In the genomic region with DNA sequence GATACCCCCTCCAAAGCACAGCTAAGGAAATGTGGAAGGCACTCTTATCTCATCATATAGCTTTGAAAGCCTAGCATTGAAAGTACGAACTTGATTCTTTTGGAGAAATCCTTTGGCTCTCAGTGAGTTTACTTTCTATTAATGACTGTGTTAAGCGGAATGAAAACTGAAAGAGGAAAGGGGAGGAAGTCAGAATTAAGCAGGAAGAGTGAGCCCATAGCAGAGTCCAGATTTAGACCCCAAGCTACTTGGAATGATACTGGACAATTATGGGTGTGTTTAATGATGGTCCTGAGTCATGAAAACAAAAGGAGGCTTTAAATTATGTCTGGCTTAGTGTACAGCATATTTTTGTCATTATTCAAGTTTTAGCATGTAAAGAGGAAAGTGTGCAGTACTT, we compare ENCODE assay signal across 11 cellular contexts. TPM values are rescaled to one million over a fixed set of nuclear protein-coding genes. Genes with fewer than 3 reads are reported as not detected.
DNase-seq lines count a peak whose midpoint lies in the region; ATAC-seq, FAIRE-seq and TF ChIP-seq lines count a peak whose summit lies in the region.
"Had no signal": no experiment of that assay in that cellular context is flagged by ENCODE, and none has a peak within 500 bp of the region (broad histone marks: within the 10 kb centered on the region; RNA-seq: fewer than 3 reads in every experiment).

No MANE protein-coding gene starts in this region.

- no peaks in the 10 kb centered on the region for H3K27me3 ChIP-seq in CD8-positive, alpha-beta memory T cell (ENCODE audit: insufficient read depth, low read length, poor library complexity, severe bottlenecking)
- H3K27me3 ChIP-seq in KMS-11 (ENCODE audit: insufficient read depth, low read depth), result no peaks in the 10 kb centered on the region
- H3K27me3 ChIP-seq in bronchial epithelial cell (ENCODE audit: control insufficient read depth, insufficient read depth, low read length), result no peaks in the 10 kb centered on the region

- FAIRE-seq in bronchial epithelial cell (lab: Jason Lieb, UNC), result no peak

- no peak for TF ChIP-seq CTCF in KMS-11 (conservative IDR thresholded peaks at IDR 0.05; ENCODE audit: low read depth, low read length)
- TF ChIP-seq CTCF in bronchial epithelial cell (IDR thresholded peaks at IDR 0.05; ENCODE audit: insufficient read depth, low read length, severe bottlenecking), result no peak

- no peak overlapping the region for H2AFZ ChIP-seq in KMS-11 (ENCODE audit: low read depth)

- H3K79me2 ChIP-seq in KMS-11 (ENCODE audit: insufficient read depth, low read depth), result peaks cover 86% of the 10 kb centered on the region

- H3K4me3 ChIP-seq in CD8-positive, alpha-beta memory T cell (ENCODE audit: low read length), result no peak overlapping the region
- no peak overlapping the region for H3K4me3 ChIP-seq in KMS-11 (IDR thresholded peaks at IDR 0.05; ENCODE audit: insufficient read depth, low read depth, low read length)
- no peak overlapping the region for H3K4me3 ChIP-seq in bronchial epithelial cell (ENCODE audit: low read depth, low read length)
- H3K4me3 ChIP-seq: HAP-1 had no signal

- no peaks in the 10 kb centered on the region for H3K9me3 ChIP-seq in CD8-positive, alpha-beta memory T cell (ENCODE audit: low read length)
- H3K9me3 ChIP-seq: HAP-1 had no signal

- DNase-seq in CD8-positive, alpha-beta memory T cell, result no peak
- DNase-seq in bronchial epithelial cell (ENCODE audit: low read depth) (peak; percentile 81), NCI-H1436 treated with DMSO at 0.1 percent for 48 hours (lab: John Stamatoyannopoulos, UW) (no peak), NCI-H2227 treated with DMSO at 0.1 percent for 48 hours (lab: John Stamatoyannopoulos, UW) (no peak), anterior cingulate cortex (lab: John Stamatoyannopoulos, UW) (no peak)
- no peak for DNase-seq in natural killer cell treated with Interleukin-12 subunit alpha and Interleukin-12 subunit beta and Interleukin-15 and Interleukin-18, amount 100 ng/mL, for 72 hours (ENCODE audit: low spot score)
- DNase-seq: activated CD4-positive, alpha-beta T cell treated with anti-CD3 and anti-CD28 coated beads, Interleukin-2, amount 50 U/mL, for 4 hours; NCI-H510A had no signal

- peaks cover 0 to 3% (median 1%) of the 10 kb centered on the region in 3 donors for H3K36me3 Mint-ChIP-seq in CD8-positive, alpha-beta memory T cell
- H3K36me3 Mint-ChIP-seq in natural killer cell treated with Interleukin-12 subunit alpha and Interleukin-12 subunit beta and Interleukin-15 and Interleukin-18, amount 100 ng/mL, for 72 hours, result no peaks in the 10 kb centered on the region

- no peak overlapping the region for H3K9ac ChIP-seq in KMS-11

- H3K27ac Mint-ChIP-seq in CD8-positive, alpha-beta memory T cell, result peak overlapping the region in 7 of 8 donors; percentile 22 to 86 (median 44)
- peak overlapping the region; percentile 58 to 64 for H3K27ac Mint-ChIP-seq in natural killer cell treated with Interleukin-12 subunit alpha and Interleukin-12 subunit beta and Interleukin-15 and Interleukin-18, amount 100 ng/mL, for 72 hours

- H3K4me3 Mint-ChIP-seq in CD8-positive, alpha-beta memory T cell, result peak overlapping the region in 3 of 7 donors; percentile 9 to 41 (median 9)
- peak overlapping the region; percentile 65 for H3K4me3 Mint-ChIP-seq in natural killer cell treated with Interleukin-12 subunit alpha and Interleukin-12 subunit beta and Interleukin-15 and Interleukin-18, amount 100 ng/mL, for 72 hours

- H3K4me2 ChIP-seq in KMS-11, result 0 out of 2 replicates have a peak overlapping the region, but pooled peaks have one; percentile 18

- POLR2A ChIA-PET in CD8-positive, alpha-beta memory T cell (lab: Charles Lee), result no interaction called here

- ATAC-seq in natural killer cell treated with Interleukin-12 subunit alpha and Interleukin-12 subunit beta and Interleukin-15 and Interleukin-18, amount 100 ng/mL, for 72 hours, result no peak

- H3K27ac ChIP-seq in CD8-positive, alpha-beta memory T cell (ENCODE audit: low read depth, low read length), result no peak overlapping the region
- no peak overlapping the region for H3K27ac ChIP-seq in KMS-11
- H3K27ac ChIP-seq: HL-60 had no signal

- H3K9me3 Mint-ChIP-seq in CD8-positive, alpha-beta memory T cell, result no peaks in the 10 kb centered on the region
- no peaks in the 10 kb centered on the region for H3K9me3 Mint-ChIP-seq in natural killer cell treated with Interleukin-12 subunit alpha and Interleukin-12 subunit beta and Interleukin-15 and Interleukin-18, amount 100 ng/mL, for 72 hours

- CTCF ChIA-PET in CD8-positive, alpha-beta memory T cell (lab: Charles Lee), result interaction anchor here (1.2 to 2.9 kb wide), 2 partner anchors 17 to 160 kb away, joined by 3 to 18 read pairs; no protein-coding TSS in a partner anchor

- H3K4me1 ChIP-seq in CD8-positive, alpha-beta memory T cell (ENCODE audit: insufficient read depth, low read length), result peaks cover 31% of the 10 kb centered on the region
- peaks cover 63% of the 10 kb centered on the region for H3K4me1 ChIP-seq in KMS-11 (ENCODE audit: low read depth, poor library complexity, severe bottlenecking)

- H3K4me1 Mint-ChIP-seq in CD8-positive, alpha-beta memory T cell, result peaks cover 57 to 83% (median 82%) of the 10 kb centered on the region in 3 donors
- peaks cover 43 to 48% of the 10 kb centered on the region in 2 donors for H3K4me1 Mint-ChIP-seq in natural killer cell treated with Interleukin-12 subunit alpha and Interleukin-12 subunit beta and Interleukin-15 and Interleukin-18, amount 100 ng/mL, for 72 hours (ENCODE audit: low read depth in 2 of 2)

- no peaks in the 10 kb centered on the region for H3K27me3 Mint-ChIP-seq in CD8-positive, alpha-beta memory T cell
- no peaks in the 10 kb centered on the region for H3K27me3 Mint-ChIP-seq in natural killer cell treated with Interleukin-12 subunit alpha and Interleukin-12 subunit beta and Interleukin-15 and Interleukin-18, amount 100 ng/mL, for 72 hours

- H3K36me3 ChIP-seq in CD8-positive, alpha-beta memory T cell (ENCODE audit: insufficient read depth, low read length), result no peaks in the 10 kb centered on the region
- no peaks in the 10 kb centered on the region for H3K36me3 ChIP-seq in KMS-11 (ENCODE audit: insufficient read depth)
- H3K36me3 ChIP-seq in bronchial epithelial cell (ENCODE audit: control insufficient read depth, insufficient read depth, low read length), result no peaks in the 10 kb centered on the region

- peaks cover 2% of the 10 kb centered on the region for H4K20me1 ChIP-seq in KMS-11 (ENCODE audit: insufficient read depth)

RNA-seq across cellular contexts. Expression of a gene that starts 42.2 kb away (rescaled TPM):
- 10 to 100 TPM; 21.6 to 23.0 TPM for total RNA-seq in CD8-positive, alpha-beta memory T cell
- 5.6 TPM for polyA plus RNA-seq in CD8-positive, alpha-beta memory T cell
- 9.2 and 9.5 TPM in 2 replicates for total RNA-seq in bronchial epithelial cell
- total RNA-seq in natural killer cell treated with Interleukin-12 subunit alpha and Interleukin-12 subunit beta and Interleukin-15 and Interleukin-18, amount 100 ng/mL, for 72 hours, result 10 to 100 TPM; 13.1 to 17.5 TPM
